23 cellular contexts compared by ENCODE assay signal in genomic region chr2:62806231-62806630, GRCh38.
DNase-seq lines count a peak whose midpoint lies in the region; FAIRE-seq and TF ChIP-seq lines count a peak whose summit lies in the region.
"Had no signal": no experiment of that assay in that cellular context is flagged by ENCODE, and none has a peak within 500 bp of the region (broad histone marks: within the 10 kb centered on the region; RNA-seq: fewer than 3 reads in every experiment).

No MANE protein-coding gene starts in this region.

- no peak overlapping the region for H2BK5ac ChIP-seq in H1 (ENCODE audit: low read depth, low read length)

- no peaks in the 10 kb centered on the region for H3K4me1 ChIP-seq in H1 (replicated peaks in 1 of 4; ENCODE audit: control insufficient read depth in 3 of 4, insufficient read depth in 4 of 4, low read length in 3 of 4)
- no peaks in the 10 kb centered on the region for H3K4me1 ChIP-seq in SJCRH30
- H3K4me1 ChIP-seq: HAP-1 had no signal

- no peak overlapping the region for H2AFZ ChIP-seq in H1 (ENCODE audit: low read length)

- no peak overlapping the region for H2AK5ac ChIP-seq in H1 (ENCODE audit: low read depth, low read length)

- H3K4me3 ChIP-seq in NB4 (ENCODE audit: low read depth, low read length): no peak overlapping the region
- no peak overlapping the region for H3K4me3 ChIP-seq in H1 (ENCODE audit: extremely low read depth in 1 of 4, insufficient read depth in 2 of 4, low read depth in 3 of 4, low read length in 4 of 4)
- no peak overlapping the region for H3K4me3 ChIP-seq in SJCRH30
- H3K4me3 ChIP-seq: BLaER1 treated with 17β-estradiol and CSF1 and Interleukin-3, amounts not matched to agents 10 nM and 100 nM; HAP-1 had no signal

- H3K23me2 ChIP-seq in H1 (ENCODE audit: low read depth, low read length): no peaks in the 10 kb centered on the region

- no peak overlapping the region for H2BK20ac ChIP-seq in H1 (ENCODE audit: low read length)

- H3K23ac ChIP-seq in H1 (ENCODE audit: insufficient read length): no peak overlapping the region

- 0 out of 4 replicates have a peak, but pooled peaks cover 0 to 3% of the 10 kb centered on the region in 2 experiments for H3K79me2 ChIP-seq in H1 (ENCODE audit: control insufficient read depth in 1 of 2, insufficient read depth in 2 of 2, low read length in 2 of 2)

- peaks cover 0 to 1% of the 10 kb centered on the region in 2 experiments for H4K20me1 ChIP-seq in H1 (replicated peaks in 1 of 2; ENCODE audit: control insufficient read depth in 1 of 2, insufficient read depth in 2 of 2, low read length in 2 of 2)
- H4K20me1 ChIP-seq: BLaER1 treated with 17β-estradiol and CSF1 and Interleukin-3, amounts not matched to agents 10 nM and 100 nM had no signal

- TF ChIP-seq CTCF in NB4 (IDR thresholded peaks at IDR 0.05; ENCODE audit: low read depth, low read length) (no peak), H1 (IDR thresholded peaks at IDR 0.05; ENCODE audit: control extremely low read depth in 1 of 3, insufficient read depth in 1 of 3, low read depth in 1 of 3, low read length in 3 of 3) (no peak)

- H3K36me3 ChIP-seq in H1 (ENCODE audit: control insufficient read depth in 2 of 4, insufficient read depth in 4 of 4, low read length in 3 of 4) (no peaks in the 10 kb centered on the region), SJCRH30 (0 out of 2 replicates have a peak, but pooled peaks cover 5% of the 10 kb centered on the region)
- H3K36me3 ChIP-seq: HAP-1 had no signal

- 87% methylated on average over 7 of the region's 7 CpGs; no CpG with 5 or more reads in 1 of the 2 experiments for WGBS in H1 (ENCODE audit: extremely low coverage in 1 of 2, insufficient coverage in 1 of 2, insufficient read length in 1 of 2, insufficient replicate concordance in 2 of 2, low coverage in 1 of 2, low lambda C conversion rate in 2 of 2, missing lambda C conversion rate in 1 of 2), 2 experiments

- no peak overlapping the region for H3K14ac ChIP-seq in H1 (ENCODE audit: insufficient read length)

- H3K56ac ChIP-seq in H1 (replicated peaks; ENCODE audit: insufficient read length, low read depth, low read length): no peak overlapping the region

- H3K18ac ChIP-seq in H1 (ENCODE audit: extremely low read depth, low read length): no peak overlapping the region

- H3K27ac ChIP-seq in H1 (ENCODE audit: low read depth, low read length) (no peak overlapping the region), SJCRH30 (no peak overlapping the region)
- H3K27ac ChIP-seq: BLaER1 treated with 17β-estradiol and CSF1 and Interleukin-3, amounts not matched to agents 10 nM and 100 nM had no signal

- no peak overlapping the region for H2BK15ac ChIP-seq in H1 (ENCODE audit: low read length)

- H3K27me3 ChIP-seq in H1 (replicated peaks in 1 of 4; ENCODE audit: control insufficient read depth in 3 of 4, extremely low read depth in 1 of 4, insufficient read depth in 3 of 4, low read length in 3 of 4) (no peaks in the 10 kb centered on the region), SJCRH30 (no peaks in the 10 kb centered on the region)
- H3K27me3 ChIP-seq: BLaER1 treated with 17β-estradiol and CSF1 and Interleukin-3, amounts not matched to agents 10 nM and 100 nM had no signal

- H3K9me3 ChIP-seq in H1 (ENCODE audit: insufficient read depth in 2 of 2, low read depth in 1 of 2, low read length in 1 of 2) (no peaks in the 10 kb centered on the region), SJCRH30 (replicated peaks) (peaks cover 2% of the 10 kb centered on the region; the same call in 1 of the 2 replicates)
- H3K9me3 ChIP-seq: HAP-1, SK-N-SH had no signal

- H4K8ac ChIP-seq in H1 (ENCODE audit: extremely low read depth, insufficient read depth, low read length): no peak overlapping the region

- CTCF ChIA-PET in H1 (lab: Charles Lee; ENCODE audit: partially characterized antibody): interaction anchor here (0.6 to 2.6 kb wide), 3 partner anchors 31 to 449 kb away, joined by 3 to 5 read pairs (median 4); no protein-coding TSS in a partner anchor

- H3K79me1 ChIP-seq in H1 (ENCODE audit: low read depth, low read length): no peaks in the 10 kb centered on the region; the same call in 1 of the 2 replicates

- no peak for TF ChIP-seq RAD21 in H1 (IDR thresholded peaks at IDR 0.05 in 1 of 2, conservative IDR thresholded peaks at IDR 0.05 in 1 of 2; ENCODE audit: low read depth in 2 of 2, low read length in 2 of 2)

- POLR2A ChIA-PET in H1 (lab: Charles Lee; ENCODE audit: partially characterized antibody): no interaction called here

- no peak for TF ChIP-seq EP300 in H1 (IDR thresholded peaks at IDR 0.05; ENCODE audit: borderline replicate concordance in 1 of 2, low read depth in 2 of 2, low read length in 2 of 2)

- no peak overlapping the region for H2BK12ac ChIP-seq in H1 (ENCODE audit: low read depth, low read length)

- H4K91ac ChIP-seq in H1 (replicated peaks; ENCODE audit: insufficient read length, low read length): no peak overlapping the region

- DNase-seq in A172 (ENCODE audit: low spot score): peak; percentile 17
- DNase-seq in EL: peak; percentile 35
- DNase-seq in NB4 (ENCODE audit: low read depth): peak; percentile 10
- DNase-seq in H1 (ENCODE audit: low read depth in 1 of 2, low spot score in 2 of 2): no peak
- no peak for DNase-seq in SJCRH30
- DNase-seq in HCEC 1CT: no peak
- DNase-seq in DMS114 treated with DMSO at 0.1 percent for 48 hours (lab: John Stamatoyannopoulos, UW; ENCODE audit: unreplicated experiment): no peak
- DNase-seq in MV-4-11 (lab: John Stamatoyannopoulos, UW): no peak
- DNase-seq: CD8-positive, alpha-beta T cell; GDM1; KG1; NCI-H1092 treated with DMSO at 0.1 percent for 48 hours; NCI-H146; NCI-H2029 treated with DMSO at 0.1 percent for 48 hours; NCI-H2171; NCI-H446 treated with DMSO at 0.1 percent for 48 hours; NCI-H748 treated with DMSO at 0.1 percent for 48 hours; NK-92 treated with Interleukin-12 subunit alpha and Interleukin-12 subunit beta, amount 100 ng/mL, for 24 hours; SHP77; SK-N-SH had no signal

- no peak overlapping the region for H3K9ac ChIP-seq in H1 (replicated peaks in 1 of 4; ENCODE audit: extremely low read depth in 1 of 4, low read depth in 3 of 4, low read length in 3 of 4)
- H3K9ac ChIP-seq: BLaER1 treated with 17β-estradiol and CSF1 and Interleukin-3, amounts not matched to agents 10 nM and 100 nM; SK-N-SH had no signal

- H3K4me2 ChIP-seq in H1 (ENCODE audit: insufficient read depth in 1 of 2, low read depth in 2 of 2, low read length in 2 of 2): no peak overlapping the region
- H3K4me2 ChIP-seq: BLaER1 treated with 17β-estradiol and CSF1 and Interleukin-3, amounts not matched to agents 10 nM and 100 nM; SK-N-SH had no signal

- no peak overlapping the region for H2BK120ac ChIP-seq in H1 (replicated peaks; ENCODE audit: low read depth, low read length)

- H3K4ac ChIP-seq in H1 (replicated peaks; ENCODE audit: insufficient read length, low read depth, low read length): no peak overlapping the region

- FAIRE-seq in H1 (lab: Jason Lieb, UNC): no peak
- FAIRE-seq: RCC 7860 had no signal

- TF ChIP-seq POLR2A in NB4 (IDR thresholded peaks at IDR 0.05; ENCODE audit: extremely low read depth, insufficient read length): no peak
- TF ChIP-seq POLR2A in H1 (IDR thresholded peaks at IDR 0.05; ENCODE audit: control extremely low read depth in 1 of 2, low read depth in 2 of 2, low read length in 2 of 2): no peak

- H4K5ac ChIP-seq in H1 (ENCODE audit: insufficient read length, low read depth, low read length): no peak overlapping the region

TF ChIP-seq in H1, 55 proteins besides CTCF, POLR2A, EP300 and RAD21:
- no peak for TF ChIP-seq CHD2 (IDR thresholded peaks at IDR 0.05; ENCODE audit: low read length)
- TF ChIP-seq HDAC6 (IDR thresholded peaks at IDR 0.05; ENCODE audit: low read depth, low read length): no peak
- peak; percentile 76 for TF ChIP-seq CEBPB (IDR thresholded peaks at IDR 0.05; ENCODE audit: low read depth, low read length)
- TF ChIP-seq CBX5 (IDR thresholded peaks at IDR 0.05; ENCODE audit: low read depth, low read length): no peak
TF ChIP-seq in H1: peak in this region for 1.

Comparison
In these comparisons a context has a peak if more than half of its experiments do, and no peak if none do; other contexts are left out.
1. DNase-seq: peak in A172 (single experiment), EL (single experiment) and NB4 (single experiment); none in H1 (0 of 2), SJCRH30 (0 of 2), HCEC 1CT (single experiment), DMS114 treated with DMSO at 0.1 percent for 48 hours (single experiment) and MV-4-11 (single experiment).